1 cellular context compared by ENCODE assay signal in the genomic region with DNA sequence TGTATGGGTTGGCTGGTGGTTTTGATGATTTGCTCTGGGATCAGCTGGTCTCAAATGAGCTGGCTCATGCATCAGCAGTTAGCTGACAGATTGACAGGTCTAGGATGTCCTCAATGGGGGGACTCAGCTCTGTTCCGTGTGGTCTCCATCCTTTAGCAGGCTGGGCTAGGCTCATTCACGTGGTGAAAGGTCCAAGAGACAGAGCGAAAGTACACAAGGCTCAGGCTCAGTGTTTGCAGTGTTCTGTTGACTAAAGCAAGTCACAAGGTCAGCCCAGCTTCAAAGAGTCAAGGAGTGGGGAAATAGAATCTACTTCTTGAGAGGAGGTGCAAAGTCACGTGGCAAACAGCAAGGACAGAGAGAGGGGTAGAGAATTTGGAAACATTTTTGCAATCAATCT.
A peak's percentile ranks its signal among the peaks of the same experiment; 100 is the strongest.
TF ChIP-seq lines count a peak whose summit lies in the region.

No MANE protein-coding gene starts in this region.

TF ChIP-seq in HepG2, 621 proteins besides CTCF, POLR2A, EP300 and RAD21 (continued from another document and continues in another):
- TF ChIP-seq, protein P1, sequence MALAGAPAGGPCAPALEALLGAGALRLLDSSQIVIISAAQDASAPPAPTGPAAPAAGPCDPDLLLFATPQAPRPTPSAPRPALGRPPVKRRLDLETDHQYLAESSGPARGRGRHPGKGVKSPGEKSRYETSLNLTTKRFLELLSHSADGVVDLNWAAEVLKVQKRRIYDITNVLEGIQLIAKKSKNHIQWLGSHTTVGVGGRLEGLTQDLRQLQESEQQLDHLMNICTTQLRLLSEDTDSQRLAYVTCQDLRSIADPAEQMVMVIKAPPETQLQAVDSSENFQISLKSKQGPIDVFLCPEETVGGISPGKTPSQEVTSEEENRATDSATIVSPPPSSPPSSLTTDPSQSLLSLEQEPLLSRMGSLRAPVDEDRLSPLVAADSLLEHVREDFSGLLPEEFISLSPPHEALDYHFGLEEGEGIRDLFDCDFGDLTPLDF (CRISPR knock-in tag; IDR thresholded peaks at IDR 0.05) = no peak
- TF ChIP-seq ZFYVE20 (CRISPR knock-in tag; IDR thresholded peaks at IDR 0.05; ENCODE audit: borderline replicate concordance, low read depth) (no peak), TEAD2 (CRISPR knock-in tag; IDR thresholded peaks at IDR 0.05) (no peak), ZNF274 (CRISPR knock-in tag; IDR thresholded peaks at IDR 0.05) (no peak), ZBTB21 (CRISPR knock-in tag; IDR thresholded peaks at IDR 0.05) (no peak), ZNF660 (CRISPR knock-in tag; IDR thresholded peaks at IDR 0.05; ENCODE audit: borderline replicate concordance, low read depth) (no peak), ZC3H13 (CRISPR knock-in tag; IDR thresholded peaks at IDR 0.05) (no peak), SAFB2 (CRISPR knock-in tag; IDR thresholded peaks at IDR 0.05; ENCODE audit: borderline replicate concordance, low read depth) (no peak), FOSL1 (CRISPR knock-in tag; IDR thresholded peaks at IDR 0.05; ENCODE audit: borderline replicate concordance) (peak; percentile 15; the same call in 1 of the 2 replicates), PHF20 (CRISPR knock-in tag; IDR thresholded peaks at IDR 0.05) (no peak), KAT7 (CRISPR knock-in tag; IDR thresholded peaks at IDR 0.05; ENCODE audit: borderline replicate concordance) (peak; percentile 30; the same call in 1 of the 2 replicates), MBNL3 (CRISPR knock-in tag; conservative IDR thresholded peaks at IDR 0.05) (no peak), TBX2 (CRISPR knock-in tag; IDR thresholded peaks at IDR 0.05; ENCODE audit: borderline replicate concordance) (peak; percentile 96), TEAD3 (CRISPR knock-in tag; optimal IDR thresholded peaks at IDR 0.05; ENCODE audit: borderline replicate concordance) (peak; percentile 63), NFYC (CRISPR knock-in tag; IDR thresholded peaks at IDR 0.05) (no peak), WIZ (CRISPR knock-in tag; IDR thresholded peaks at IDR 0.05) (no peak), ZNF891 (CRISPR knock-in tag; IDR thresholded peaks at IDR 0.05) (no peak), PAWR (CRISPR knock-in tag; IDR thresholded peaks at IDR 0.05; ENCODE audit: borderline replicate concordance) (no peak), ETV5 (CRISPR knock-in tag; IDR thresholded peaks at IDR 0.05; ENCODE audit: borderline replicate concordance) (peak; percentile 67; the same call in 1 of the 2 replicates), HCFC1 (IDR thresholded peaks at IDR 0.05; ENCODE audit: low read depth, low read length) (no peak), CENPT (CRISPR knock-in tag; IDR thresholded peaks at IDR 0.05; ENCODE audit: low read depth) (no peak), ZNF629 (CRISPR knock-in tag; conservative IDR thresholded peaks at IDR 0.05) (no peak), CREM (IDR thresholded peaks at IDR 0.05) (peak; percentile 82), CREM (CRISPR knock-in tag; IDR thresholded peaks at IDR 0.05) (no peak), SYNCRIP (IDR thresholded peaks at IDR 0.05; ENCODE audit: insufficient read depth, low read depth, low read length) (no peak), RCOR2 (CRISPR knock-in tag; IDR thresholded peaks at IDR 0.05) (peak; percentile 76), SNRNP70 (IDR thresholded peaks at IDR 0.05; ENCODE audit: low read depth, low read length) (no peak)
- TF ChIP-seq, protein P2, sequence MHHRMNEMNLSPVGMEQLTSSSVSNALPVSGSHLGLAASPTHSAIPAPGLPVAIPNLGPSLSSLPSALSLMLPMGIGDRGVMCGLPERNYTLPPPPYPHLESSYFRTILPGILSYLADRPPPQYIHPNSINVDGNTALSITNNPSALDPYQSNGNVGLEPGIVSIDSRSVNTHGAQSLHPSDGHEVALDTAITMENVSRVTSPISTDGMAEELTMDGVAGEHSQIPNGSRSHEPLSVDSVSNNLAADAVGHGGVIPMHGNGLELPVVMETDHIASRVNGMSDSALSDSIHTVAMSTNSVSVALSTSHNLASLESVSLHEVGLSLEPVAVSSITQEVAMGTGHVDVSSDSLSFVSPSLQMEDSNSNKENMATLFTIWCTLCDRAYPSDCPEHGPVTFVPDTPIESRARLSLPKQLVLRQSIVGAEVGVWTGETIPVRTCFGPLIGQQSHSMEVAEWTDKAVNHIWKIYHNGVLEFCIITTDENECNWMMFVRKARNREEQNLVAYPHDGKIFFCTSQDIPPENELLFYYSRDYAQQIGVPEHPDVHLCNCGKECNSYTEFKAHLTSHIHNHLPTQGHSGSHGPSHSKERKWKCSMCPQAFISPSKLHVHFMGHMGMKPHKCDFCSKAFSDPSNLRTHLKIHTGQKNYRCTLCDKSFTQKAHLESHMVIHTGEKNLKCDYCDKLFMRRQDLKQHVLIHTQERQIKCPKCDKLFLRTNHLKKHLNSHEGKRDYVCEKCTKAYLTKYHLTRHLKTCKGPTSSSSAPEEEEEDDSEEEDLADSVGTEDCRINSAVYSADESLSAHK (CRISPR knock-in tag; IDR thresholded peaks at IDR 0.05; ENCODE audit: borderline replicate concordance) = no peak
- TF ChIP-seq, protein P3, sequence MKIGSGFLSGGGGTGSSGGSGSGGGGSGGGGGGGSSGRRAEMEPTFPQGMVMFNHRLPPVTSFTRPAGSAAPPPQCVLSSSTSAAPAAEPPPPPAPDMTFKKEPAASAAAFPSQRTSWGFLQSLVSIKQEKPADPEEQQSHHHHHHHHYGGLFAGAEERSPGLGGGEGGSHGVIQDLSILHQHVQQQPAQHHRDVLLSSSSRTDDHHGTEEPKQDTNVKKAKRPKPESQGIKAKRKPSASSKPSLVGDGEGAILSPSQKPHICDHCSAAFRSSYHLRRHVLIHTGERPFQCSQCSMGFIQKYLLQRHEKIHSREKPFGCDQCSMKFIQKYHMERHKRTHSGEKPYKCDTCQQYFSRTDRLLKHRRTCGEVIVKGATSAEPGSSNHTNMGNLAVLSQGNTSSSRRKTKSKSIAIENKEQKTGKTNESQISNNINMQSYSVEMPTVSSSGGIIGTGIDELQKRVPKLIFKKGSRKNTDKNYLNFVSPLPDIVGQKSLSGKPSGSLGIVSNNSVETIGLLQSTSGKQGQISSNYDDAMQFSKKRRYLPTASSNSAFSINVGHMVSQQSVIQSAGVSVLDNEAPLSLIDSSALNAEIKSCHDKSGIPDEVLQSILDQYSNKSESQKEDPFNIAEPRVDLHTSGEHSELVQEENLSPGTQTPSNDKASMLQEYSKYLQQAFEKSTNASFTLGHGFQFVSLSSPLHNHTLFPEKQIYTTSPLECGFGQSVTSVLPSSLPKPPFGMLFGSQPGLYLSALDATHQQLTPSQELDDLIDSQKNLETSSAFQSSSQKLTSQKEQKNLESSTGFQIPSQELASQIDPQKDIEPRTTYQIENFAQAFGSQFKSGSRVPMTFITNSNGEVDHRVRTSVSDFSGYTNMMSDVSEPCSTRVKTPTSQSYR (CRISPR knock-in tag; IDR thresholded peaks at IDR 0.05; ENCODE audit: borderline replicate concordance) = peak; percentile 45; the same call in 1 of the 2 replicates
- TF ChIP-seq, protein P4, sequence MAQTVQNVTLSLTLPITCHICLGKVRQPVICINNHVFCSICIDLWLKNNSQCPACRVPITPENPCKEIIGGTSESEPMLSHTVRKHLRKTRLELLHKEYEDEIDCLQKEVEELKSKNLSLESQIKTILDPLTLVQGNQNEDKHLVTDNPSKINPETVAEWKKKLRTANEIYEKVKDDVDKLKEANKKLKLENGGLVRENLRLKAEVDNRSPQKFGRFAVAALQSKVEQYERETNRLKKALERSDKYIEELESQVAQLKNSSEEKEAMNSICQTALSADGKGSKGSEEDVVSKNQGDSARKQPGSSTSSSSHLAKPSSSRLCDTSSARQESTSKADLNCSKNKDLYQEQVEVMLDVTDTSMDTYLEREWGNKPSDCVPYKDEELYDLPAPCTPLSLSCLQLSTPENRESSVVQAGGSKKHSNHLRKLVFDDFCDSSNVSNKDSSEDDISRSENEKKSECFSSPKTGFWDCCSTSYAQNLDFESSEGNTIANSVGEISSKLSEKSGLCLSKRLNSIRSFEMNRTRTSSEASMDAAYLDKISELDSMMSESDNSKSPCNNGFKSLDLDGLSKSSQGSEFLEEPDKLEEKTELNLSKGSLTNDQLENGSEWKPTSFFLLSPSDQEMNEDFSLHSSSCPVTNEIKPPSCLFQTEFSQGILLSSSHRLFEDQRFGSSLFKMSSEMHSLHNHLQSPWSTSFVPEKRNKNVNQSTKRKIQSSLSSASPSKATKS (CRISPR knock-in tag; IDR thresholded peaks at IDR 0.05) = 0 out of 2 replicates have a peak, but pooled peaks have one; percentile 60
- TF ChIP-seq, protein P5, sequence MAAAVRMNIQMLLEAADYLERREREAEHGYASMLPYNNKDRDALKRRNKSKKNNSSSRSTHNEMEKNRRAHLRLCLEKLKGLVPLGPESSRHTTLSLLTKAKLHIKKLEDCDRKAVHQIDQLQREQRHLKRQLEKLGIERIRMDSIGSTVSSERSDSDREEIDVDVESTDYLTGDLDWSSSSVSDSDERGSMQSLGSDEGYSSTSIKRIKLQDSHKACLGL (CRISPR knock-in tag; IDR thresholded peaks at IDR 0.05) = no peak
- TF ChIP-seq, protein P6, sequence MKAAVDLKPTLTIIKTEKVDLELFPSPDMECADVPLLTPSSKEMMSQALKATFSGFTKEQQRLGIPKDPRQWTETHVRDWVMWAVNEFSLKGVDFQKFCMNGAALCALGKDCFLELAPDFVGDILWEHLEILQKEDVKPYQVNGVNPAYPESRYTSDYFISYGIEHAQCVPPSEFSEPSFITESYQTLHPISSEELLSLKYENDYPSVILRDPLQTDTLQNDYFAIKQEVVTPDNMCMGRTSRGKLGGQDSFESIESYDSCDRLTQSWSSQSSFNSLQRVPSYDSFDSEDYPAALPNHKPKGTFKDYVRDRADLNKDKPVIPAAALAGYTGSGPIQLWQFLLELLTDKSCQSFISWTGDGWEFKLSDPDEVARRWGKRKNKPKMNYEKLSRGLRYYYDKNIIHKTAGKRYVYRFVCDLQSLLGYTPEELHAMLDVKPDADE (CRISPR knock-in tag; IDR thresholded peaks at IDR 0.05) = no peak
- TF ChIP-seq, protein P7, sequence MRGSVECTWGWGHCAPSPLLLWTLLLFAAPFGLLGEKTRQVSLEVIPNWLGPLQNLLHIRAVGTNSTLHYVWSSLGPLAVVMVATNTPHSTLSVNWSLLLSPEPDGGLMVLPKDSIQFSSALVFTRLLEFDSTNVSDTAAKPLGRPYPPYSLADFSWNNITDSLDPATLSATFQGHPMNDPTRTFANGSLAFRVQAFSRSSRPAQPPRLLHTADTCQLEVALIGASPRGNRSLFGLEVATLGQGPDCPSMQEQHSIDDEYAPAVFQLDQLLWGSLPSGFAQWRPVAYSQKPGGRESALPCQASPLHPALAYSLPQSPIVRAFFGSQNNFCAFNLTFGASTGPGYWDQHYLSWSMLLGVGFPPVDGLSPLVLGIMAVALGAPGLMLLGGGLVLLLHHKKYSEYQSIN (CRISPR knock-in tag; IDR thresholded peaks at IDR 0.05; ENCODE audit: borderline replicate concordance) = no peak
- TF ChIP-seq, protein P8, sequence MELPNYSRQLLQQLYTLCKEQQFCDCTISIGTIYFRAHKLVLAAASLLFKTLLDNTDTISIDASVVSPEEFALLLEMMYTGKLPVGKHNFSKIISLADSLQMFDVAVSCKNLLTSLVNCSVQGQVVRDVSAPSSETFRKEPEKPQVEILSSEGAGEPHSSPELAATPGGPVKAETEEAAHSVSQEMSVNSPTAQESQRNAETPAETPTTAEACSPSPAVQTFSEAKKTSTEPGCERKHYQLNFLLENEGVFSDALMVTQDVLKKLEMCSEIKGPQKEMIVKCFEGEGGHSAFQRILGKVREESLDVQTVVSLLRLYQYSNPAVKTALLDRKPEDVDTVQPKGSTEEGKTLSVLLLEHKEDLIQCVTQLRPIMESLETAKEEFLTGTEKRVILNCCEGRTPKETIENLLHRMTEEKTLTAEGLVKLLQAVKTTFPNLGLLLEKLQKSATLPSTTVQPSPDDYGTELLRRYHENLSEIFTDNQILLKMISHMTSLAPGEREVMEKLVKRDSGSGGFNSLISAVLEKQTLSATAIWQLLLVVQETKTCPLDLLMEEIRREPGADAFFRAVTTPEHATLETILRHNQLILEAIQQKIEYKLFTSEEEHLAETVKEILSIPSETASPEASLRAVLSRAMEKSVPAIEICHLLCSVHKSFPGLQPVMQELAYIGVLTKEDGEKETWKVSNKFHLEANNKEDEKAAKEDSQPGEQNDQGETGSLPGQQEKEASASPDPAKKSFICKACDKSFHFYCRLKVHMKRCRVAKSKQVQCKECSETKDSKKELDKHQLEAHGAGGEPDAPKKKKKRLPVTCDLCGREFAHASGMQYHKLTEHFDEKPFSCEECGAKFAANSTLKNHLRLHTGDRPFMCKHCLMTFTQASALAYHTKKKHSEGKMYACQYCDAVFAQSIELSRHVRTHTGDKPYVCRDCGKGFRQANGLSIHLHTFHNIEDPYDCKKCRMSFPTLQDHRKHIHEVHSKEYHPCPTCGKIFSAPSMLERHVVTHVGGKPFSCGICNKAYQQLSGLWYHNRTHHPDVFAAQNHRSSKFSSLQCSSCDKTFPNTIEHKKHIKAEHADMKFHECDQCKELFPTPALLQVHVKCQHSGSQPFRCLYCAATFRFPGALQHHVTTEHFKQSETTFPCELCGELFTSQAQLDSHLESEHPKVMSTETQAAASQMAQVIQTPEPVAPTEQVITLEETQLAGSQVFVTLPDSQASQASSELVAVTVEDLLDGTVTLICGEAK (IDR thresholded peaks at IDR 0.05) = no peak
- TF ChIP-seq, protein P8 (CRISPR knock-in tag; IDR thresholded peaks at IDR 0.05) = peak; percentile 69; the same call in 1 of the 2 replicates
